Comparison of ENCODE assay signal across 19 cellular contexts in genomic region chr19:3548594-3548993, GRCh38. TPM values are rescaled to one million over a fixed set of nuclear protein-coding genes. Genes with fewer than 3 reads are reported as not detected.
A peak's percentile ranks its signal among the peaks of the same experiment; 100 is the strongest.
DNase-seq lines count a peak whose midpoint lies in the region; ATAC-seq and TF ChIP-seq lines count a peak whose summit lies in the region.
"Had no signal": no experiment of that assay in that cellular context is flagged by ENCODE, and none has a peak within 500 bp of the region (broad histone marks: within the 10 kb centered on the region; RNA-seq: fewer than 3 reads in every experiment).

No MANE protein-coding gene starts in this region.

- H3K9me3 ChIP-seq in CD4-positive, alpha-beta T cell (ENCODE audit: control insufficient read depth, low read length) = no peaks in the 10 kb centered on the region
- no peaks in the 10 kb centered on the region for H3K9me3 ChIP-seq in spleen
- H3K9me3 ChIP-seq: HAP-1 had no signal

- CTCF ChIA-PET in CD4-positive, alpha-beta T cell (lab: Charles Lee) = no interaction called here

- no peak overlapping the region for H3K4me3 Mint-ChIP-seq in CD4-positive, alpha-beta T cell
- peak overlapping the region; percentile 51 for H3K4me3 Mint-ChIP-seq in dendritic cell treated with granulocyte-macrophage colony-stimulating factor and Interleukin-4, amounts not matched to agents 40 ng/mL and 50 ng/mL, for 4 days
- H3K4me3 Mint-ChIP-seq: IgD-negative memory B cell; T-helper 2 cell treated with Interferon-gamma antibody and Interleukin-4, amounts not matched to agents 5 μg/mL and 100 μg/mL, for 36 hours had no signal

- H3K27ac ChIP-seq in CD4-positive, alpha-beta T cell (ENCODE audit: low read depth, low read length) = no peak overlapping the region
- H3K27ac ChIP-seq in spleen = peak overlapping the region; percentile 18 to 76 (median 58)

- peaks cover 29% of the 10 kb centered on the region for H3K36me3 Mint-ChIP-seq in CD4-positive, alpha-beta T cell (ENCODE audit: low read depth)
- peaks cover 100% of the 10 kb centered on the region for H3K36me3 Mint-ChIP-seq in dendritic cell treated with granulocyte-macrophage colony-stimulating factor and Interleukin-4, amounts not matched to agents 40 ng/mL and 50 ng/mL, for 4 days (ENCODE audit: low read depth)

- H3K36me3 ChIP-seq in spleen = peaks cover 0 to 78% (median 38%) of the 10 kb centered on the region in 6 donors

- no peak for DNase-seq in CD4-positive, alpha-beta T cell
- DNase-seq in NOMO-1 treated with DMSO at 0.1 percent for 48 hours (lab: John Stamatoyannopoulos, UW; ENCODE audit: unreplicated experiment) (peak; percentile 82), spleen (peak; percentile 86), SHP77 treated with DMSO at 0.1 percent for 48 hours (lab: John Stamatoyannopoulos, UW) (no peak)
- no peak for DNase-seq in stimulated activated CD4-positive, alpha-beta T cell treated with anti-CD3 and anti-CD28 coated beads, Interleukin-15, amount 100 ng/mL, for 24 hours
- DNase-seq: activated CD8-positive, alpha-beta memory T cell treated with anti-CD3 and anti-CD28 coated beads, Interleukin-2, amount 50 U/mL, for 4 hours; AML-193; aorta; kidney glomerular epithelial cell; NCI-H1930; NCI-H446 treated with DMSO at 0.1 percent for 48 hours; stimulated activated naive CD4-positive, alpha-beta T cell had no signal

- no peak for TF ChIP-seq CTCF in CD4-positive, alpha-beta T cell (IDR thresholded peaks at IDR 0.05)
- no peak for TF ChIP-seq CTCF in spleen (IDR thresholded peaks at IDR 0.05 in 8 of 11, conservative IDR thresholded peaks at IDR 0.05 in 3 of 11)

- no peak for ATAC-seq in CD4-positive, alpha-beta T cell (ENCODE audit: poor library complexity)
- no peak for ATAC-seq in GM21786 (IDR thresholded peaks at IDR 0.05; ENCODE audit: unreplicated experiment)
- ATAC-seq: Right ventricle myocardium inferior had no signal

- H3K27me3 ChIP-seq in CD4-positive, alpha-beta T cell (ENCODE audit: control insufficient read depth, insufficient read depth, low read length) = no peaks in the 10 kb centered on the region
- H3K27me3 ChIP-seq in spleen (replicated peaks in 1 of 7) = no peaks in the 10 kb centered on the region

- intact Hi-C loops in CD4-positive, alpha-beta T cell (cut with DNase I, micrococcal nuclease) = loop anchor here (5.0 kb wide), 2 partner anchors 39 to 41 kb away; partner anchors contain the start of genes FZR1 (in 1 of the 2) and GIPC3 (in 1 of the 2)
- intact Hi-C loops in dendritic cell treated with granulocyte-macrophage colony-stimulating factor and Interleukin-4, amounts not matched to agents 40 ng/mL and 50 ng/mL, for 4 days (cut with micrococcal nuclease) = loop anchor here (5.0 kb wide), 1 partner anchor 159 kb away; the partner anchor contains the start of gene TJP3
- intact Hi-C loops in spleen (cut with DNase I; ENCODE audit: low total_unique reads) = no loop called here

- H3K4me3 ChIP-seq in spleen = peak overlapping the region in 1 of 8 donors; percentile 50
- H3K4me3 ChIP-seq: HAP-1 had no signal

- H3K27me3 Mint-ChIP-seq in CD4-positive, alpha-beta T cell = no peaks in the 10 kb centered on the region
- H3K27me3 Mint-ChIP-seq in dendritic cell treated with granulocyte-macrophage colony-stimulating factor and Interleukin-4, amounts not matched to agents 40 ng/mL and 50 ng/mL, for 4 days = no peaks in the 10 kb centered on the region
- H3K27me3 Mint-ChIP-seq: IgD-negative memory B cell had no signal

- no peaks in the 10 kb centered on the region for H3K9me3 Mint-ChIP-seq in CD4-positive, alpha-beta T cell
- no peaks in the 10 kb centered on the region for H3K9me3 Mint-ChIP-seq in dendritic cell treated with granulocyte-macrophage colony-stimulating factor and Interleukin-4, amounts not matched to agents 40 ng/mL and 50 ng/mL, for 4 days
- H3K9me3 Mint-ChIP-seq: IgD-negative memory B cell; T-helper 2 cell treated with Interferon-gamma antibody and Interleukin-4, amounts not matched to agents 5 μg/mL and 100 μg/mL, for 36 hours had no signal

- peak overlapping the region; percentile 36 for H3K27ac Mint-ChIP-seq in CD4-positive, alpha-beta T cell
- peak overlapping the region; percentile 89 for H3K27ac Mint-ChIP-seq in dendritic cell treated with granulocyte-macrophage colony-stimulating factor and Interleukin-4, amounts not matched to agents 40 ng/mL and 50 ng/mL, for 4 days
- H3K27ac Mint-ChIP-seq: T-helper 2 cell treated with Interferon-gamma antibody and Interleukin-4, amounts not matched to agents 5 μg/mL and 100 μg/mL, for 36 hours had no signal

- WGBS in spleen, 5 donors = 54 to 80% (median 67%) methylated on average over 6 to 14 of the region's 14 CpGs

- H3K4me1 ChIP-seq in spleen = peaks cover 10 to 77% (median 32%) of the 10 kb centered on the region in 6 donors
- H3K4me1 ChIP-seq: HAP-1 had no signal

- H3K4me1 Mint-ChIP-seq in CD4-positive, alpha-beta T cell (ENCODE audit: low read depth) = peaks cover 20% of the 10 kb centered on the region
- peaks cover 74% of the 10 kb centered on the region for H3K4me1 Mint-ChIP-seq in dendritic cell treated with granulocyte-macrophage colony-stimulating factor and Interleukin-4, amounts not matched to agents 40 ng/mL and 50 ng/mL, for 4 days (ENCODE audit: low read depth)

- TF ChIP-seq POLR2A in spleen (IDR thresholded peaks at IDR 0.05) = no peak

- POLR2A ChIA-PET in CD4-positive, alpha-beta T cell (lab: Charles Lee) = interaction anchor here (1.3 kb wide), 1 partner anchor 8 kb away, joined by 3 read pairs; no protein-coding TSS in a partner anchor

RNA-seq across cellular contexts. Expression of gene MFSD12, which starts 8.8 kb away (rescaled TPM):
- 10 to 100 TPM; 62.5 to 65.0 TPM for total RNA-seq in CD4-positive, alpha-beta T cell
- 100 to 1,000 TPM in 3 of 7 donors, 10 to 100 TPM in 4; 62.8 to 131 (median 98.6) TPM for total RNA-seq in spleen
- polyA plus RNA-seq in spleen = 10 to 100 TPM; 31.0 to 63.9 (median 37.6) TPM

RNA-seq across cellular contexts. Expression of gene TEKTIP1, which starts 9.6 kb away (rescaled TPM):
- total RNA-seq in CD4-positive, alpha-beta T cell = 1 to 10 TPM; 5.7 to 6.0 TPM
- 1 to 10 TPM in 6 of 7 donors, not detected in 1; 2.7 to 7.4 (median 4.8) TPM for total RNA-seq in spleen
- polyA plus RNA-seq in spleen = 1 to 10 TPM; 1.2 to 1.5 (median 1.2) TPM
- total RNA-seq: Right ventricle myocardium inferior, urinary bladder had no signal
- polyA plus RNA-seq: IgD-negative memory B cell had no signal

RNA-seq across cellular contexts. Expression of gene HMG20B, which starts 24.1 kb away (rescaled TPM):
- 10 to 100 TPM; 34.3 to 36.6 TPM for total RNA-seq in CD4-positive, alpha-beta T cell
- 10 to 100 TPM; 49.4 to 74.1 (median 62.8) TPM for total RNA-seq in spleen
- 10 to 100 TPM; 52.4 to 82.2 (median 71.4) TPM for polyA plus RNA-seq in spleen

RNA-seq across cellular contexts. Expression of gene GIPC3, which starts 36.7 kb away (rescaled TPM):
- 1 to 10 TPM; 1.1 TPM for total RNA-seq in CD4-positive, alpha-beta T cell
- total RNA-seq in spleen = 1 to 10 TPM; 3.4 to 9.2 (median 5.4) TPM
- 1 to 10 TPM in 1 of 3 donors, under 1 TPM in 2; 0.80 to 2.3 (median 0.96) TPM for polyA plus RNA-seq in spleen
- polyA plus RNA-seq: IgD-negative memory B cell had no signal

RNA-seq across cellular contexts. Expression of gene FZR1, which starts 42.5 kb away (rescaled TPM):
- total RNA-seq in CD4-positive, alpha-beta T cell = 100 to 1,000 TPM; 109 to 116 TPM
- 10 to 100 TPM; 26.4 to 53.6 (median 47.3) TPM for total RNA-seq in spleen
- 10 to 100 TPM in 2 of 3 donors, 1 to 10 TPM in 1; 9.8 to 26.1 (median 11.2) TPM for polyA plus RNA-seq in spleen

Comparison
In these comparisons a context has a peak if more than half of its experiments do, and no peak if none do; other contexts are left out.
1. DNase-seq: peak in NOMO-1 treated with DMSO at 0.1 percent for 48 hours (single experiment) and spleen (single experiment); none in CD4-positive, alpha-beta T cell (0 of 10), stimulated activated CD4-positive, alpha-beta T cell treated with anti-CD3 and anti-CD28 coated beads, Interleukin-15, amount 100 ng/mL, for 24 hours (single experiment) and SHP77 treated with DMSO at 0.1 percent for 48 hours (single experiment).